Comparison of ENCODE assay signal across 9 cellular contexts in genomic region chr21:37914211-37914900, GRCh38. TPM values are rescaled to one million over a fixed set of nuclear protein-coding genes. Genes with fewer than 3 reads are reported as not detected.
DNase-seq lines count a peak whose midpoint lies in the region.
"Had no signal": no experiment of that assay in that cellular context is flagged by ENCODE, and none has a peak within 500 bp of the region (broad histone marks: within the 10 kb centered on the region; RNA-seq: fewer than 3 reads in every experiment).

No MANE protein-coding gene starts in this region.

- H3K4me1 ChIP-seq in neuronal stem cell (ENCODE audit: control insufficient read depth in 2 of 2, insufficient read depth in 1 of 2, low read depth in 1 of 2, low read length in 2 of 2): peaks cover 5 to 11% of the 10 kb centered on the region in 2 donors
- no peaks in the 10 kb centered on the region for H3K4me1 ChIP-seq in effector memory CD4-positive, alpha-beta T cell (ENCODE audit: control insufficient read depth, insufficient read depth, low read length, poor library complexity, severe bottlenecking)

- no peak overlapping the region for H2BK15ac ChIP-seq in neuronal stem cell (ENCODE audit: low read length)

- no peak overlapping the region for H3K18ac ChIP-seq in neuronal stem cell (ENCODE audit: low read length)

- H3K27me3 Mint-ChIP-seq in immature natural killer cell (ENCODE audit: low read depth in 3 of 3): peaks cover 9 to 21% (median 13%) of the 10 kb centered on the region in 3 donors

- WGBS in neuronal stem cell (ENCODE audit: extremely low coverage in 2 of 2, insufficient read length in 2 of 2, insufficient replicate concordance in 1 of 2), 2 donors: no CpG with 5 or more reads among the region's 31 CpGs

- H2BK120ac ChIP-seq in neuronal stem cell (ENCODE audit: low read depth, low read length): no peak overlapping the region

- H3K79me1 ChIP-seq in neuronal stem cell (ENCODE audit: low read depth, low read length): no peaks in the 10 kb centered on the region

- no peak overlapping the region for H3K4me3 Mint-ChIP-seq in immature natural killer cell

- H2BK5ac ChIP-seq in neuronal stem cell (ENCODE audit: low read length): no peak overlapping the region

- H3K9me3 Mint-ChIP-seq in immature natural killer cell: peaks cover 0 to 4% (median 0%) of the 10 kb centered on the region in 6 donors

- no peak overlapping the region for H3K27ac ChIP-seq in neuronal stem cell (replicated peaks; ENCODE audit: low read length)
- no peak overlapping the region for H3K27ac ChIP-seq in effector memory CD4-positive, alpha-beta T cell (ENCODE audit: insufficient read depth, low read length, poor library complexity, severe bottlenecking)

- H2BK12ac ChIP-seq in neuronal stem cell (ENCODE audit: low read length): no peak overlapping the region

- H3K36me3 Mint-ChIP-seq in immature natural killer cell: no peaks in the 10 kb centered on the region

- no peak overlapping the region for H3K23ac ChIP-seq in neuronal stem cell (ENCODE audit: low read depth, low read length, poor library complexity)

- DNase-seq in NCI-H2196 (lab: John Stamatoyannopoulos, UW; ENCODE audit: unreplicated experiment): peak; percentile 34
- no peak for DNase-seq in NCI-H2196 treated with DMSO at 0.1 percent for 48 hours (lab: John Stamatoyannopoulos, UW; ENCODE audit: unreplicated experiment)
- DNase-seq in NCI-H2029 (lab: John Stamatoyannopoulos, UW): peak; percentile 7
- DNase-seq in cerebellum (ENCODE audit: low spot score): peak; percentile 36
- peak; percentile 69 for DNase-seq in neuronal stem cell (ENCODE audit: low spot score)
- no peak for DNase-seq in inferior parietal cortex (ENCODE audit: extremely low spot score)
- no peak for DNase-seq in effector memory CD4-positive, alpha-beta T cell
- no peak for DNase-seq in immature natural killer cell
- DNase-seq: activated effector memory CD4-positive, alpha-beta T cell treated with anti-CD3 and anti-CD28 coated beads, Interleukin-2, amount 50 U/mL, for 16 hours had no signal

- no peaks in the 10 kb centered on the region for H3K4me1 Mint-ChIP-seq in immature natural killer cell

- no peak overlapping the region for H4K8ac ChIP-seq in neuronal stem cell (ENCODE audit: low read depth, low read length)

- H2AK5ac ChIP-seq in neuronal stem cell (ENCODE audit: low read depth, low read length): no peak overlapping the region

- no peaks in the 10 kb centered on the region for H3K36me3 ChIP-seq in neuronal stem cell (replicated peaks in 1 of 2; ENCODE audit: control insufficient read depth in 2 of 2, insufficient read depth in 2 of 2, low read length in 2 of 2)
- no peaks in the 10 kb centered on the region for H3K36me3 ChIP-seq in effector memory CD4-positive, alpha-beta T cell (ENCODE audit: control insufficient read depth, insufficient read depth, low read length)

- peak overlapping the region; percentile 28 for H3K4me2 ChIP-seq in neuronal stem cell (ENCODE audit: insufficient read depth, low read length, poor library complexity, severe bottlenecking)

- no peak overlapping the region for H3K4ac ChIP-seq in neuronal stem cell (ENCODE audit: low read length)

- H3K27ac Mint-ChIP-seq in immature natural killer cell: no peak overlapping the region

- H3K9ac ChIP-seq in neuronal stem cell (ENCODE audit: low read depth, low read length, poor library complexity): no peak overlapping the region

- peaks cover 9 to 34% (median 17%) of the 10 kb centered on the region in 3 experiments for H3K27me3 ChIP-seq in neuronal stem cell (ENCODE audit: control insufficient read depth in 3 of 3, insufficient read depth in 3 of 3, low read depth in 1 of 3, low read length in 3 of 3)
- H3K27me3 ChIP-seq in effector memory CD4-positive, alpha-beta T cell (replicated peaks; ENCODE audit: control insufficient read depth, insufficient read depth, low read length, poor library complexity, severe bottlenecking): peaks cover 22% of the 10 kb centered on the region

- no peaks in the 10 kb centered on the region for H3K9me3 ChIP-seq in neuronal stem cell (replicated peaks in 1 of 2; ENCODE audit: control insufficient read depth in 2 of 2, insufficient read depth in 1 of 2, low read depth in 1 of 2, low read length in 2 of 2)
- H3K9me3 ChIP-seq in effector memory CD4-positive, alpha-beta T cell (ENCODE audit: control insufficient read depth, low read length): no peaks in the 10 kb centered on the region

- H4K91ac ChIP-seq in neuronal stem cell (ENCODE audit: low read depth, low read length, poor library complexity): no peak overlapping the region

- no peak overlapping the region for H3K14ac ChIP-seq in neuronal stem cell (ENCODE audit: low read length)

- H3K4me3 ChIP-seq in neuronal stem cell (ENCODE audit: low read length in 2 of 2): peak overlapping the region in 1 of 2 donors; percentile 20
- no peak overlapping the region for H3K4me3 ChIP-seq in effector memory CD4-positive, alpha-beta T cell (ENCODE audit: insufficient read depth, low read depth, low read length, poor library complexity, severe bottlenecking)

- H2AFZ ChIP-seq in neuronal stem cell (ENCODE audit: low read length): peak overlapping the region; percentile 62

RNA-seq across cellular contexts. Expression of gene KCNJ6, which starts 1.9 kb away (rescaled TPM):
- total RNA-seq in cerebellum: 14.5 TPM
- under 0.01 TPM for polyA plus RNA-seq in neuronal stem cell (2013, experiment 1 of 2)
- 0.01 TPM for polyA plus RNA-seq in neuronal stem cell (2013, experiment 2 of 2)
- polyA plus RNA-seq in immature natural killer cell: not detected

Comparison
In these comparisons a context has a peak if more than half of its experiments do, and no peak if none do; other contexts are left out.
1. DNase-seq: peak in NCI-H2196 (single experiment), NCI-H2029 (single experiment), cerebellum (single experiment) and neuronal stem cell (single experiment); none in NCI-H2196 treated with DMSO at 0.1 percent for 48 hours (single experiment), inferior parietal cortex (single experiment), effector memory CD4-positive, alpha-beta T cell (0 of 3) and immature natural killer cell (0 of 3).